8 cellular contexts compared by ENCODE assay signal in the genomic region with DNA sequence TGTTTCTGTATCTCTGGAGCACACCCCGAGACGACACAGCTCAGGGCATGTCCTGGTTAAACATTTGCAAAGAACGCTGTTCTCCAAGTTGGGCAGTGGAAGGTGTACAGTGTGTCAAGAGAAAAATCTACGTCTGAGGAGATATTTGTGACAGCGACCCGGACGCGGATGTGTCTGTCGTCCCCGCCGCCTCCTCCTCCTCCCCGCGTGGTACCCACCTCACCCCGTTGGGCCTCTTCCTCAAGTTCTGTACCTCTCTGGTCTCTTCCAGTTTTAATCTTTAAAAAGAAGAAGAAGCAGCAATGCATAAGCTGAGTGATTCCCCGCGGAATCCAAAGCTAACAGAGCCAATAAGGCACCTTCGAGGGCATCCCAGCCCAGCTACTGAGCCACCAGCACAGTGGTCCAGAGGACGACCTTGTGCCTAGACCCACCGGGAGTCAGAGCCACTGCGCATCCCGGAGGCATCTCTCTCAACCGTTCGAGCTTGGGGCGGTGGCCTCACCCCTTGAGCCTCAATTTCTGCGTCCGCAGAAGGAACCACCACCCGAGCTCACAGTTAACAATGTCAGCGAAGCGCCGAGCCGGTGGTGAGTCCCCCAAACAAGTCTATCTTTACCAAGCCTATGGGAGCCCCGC. TPM values are rescaled to one million over a fixed set of nuclear protein-coding genes. Genes with fewer than 3 reads are reported as not detected.
DNase-seq lines count a peak whose midpoint lies in the region; ATAC-seq and TF ChIP-seq lines count a peak whose summit lies in the region.

No MANE protein-coding gene starts in this region.

- peak; percentile 16 for ATAC-seq in GM21515 (IDR thresholded peaks at IDR 0.05; ENCODE audit: unreplicated experiment)

- peaks cover 10 to 56% (median 24%) of the 10 kb centered on the region in 11 experiments; a peak in 15 of 22 replicates for H4K20me1 ChIP-seq in BLaER1 treated with 17β-estradiol and CSF1 and Interleukin-3, amounts not matched to agents 10 nM and 100 nM

- peak overlapping the region; percentile 75 to 89 (median 86) for H3K9ac ChIP-seq in BLaER1 treated with 17β-estradiol and CSF1 and Interleukin-3, amounts not matched to agents 10 nM and 100 nM

- TF ChIP-seq CTCF in foreskin fibroblast (IDR thresholded peaks at IDR 0.05; ENCODE audit: low read depth, low read length) (no peak), progenitor cell of endocrine pancreas (IDR thresholded peaks at IDR 0.05; ENCODE audit: unreplicated experiment) (no peak)

- H3K4me1 Mint-ChIP-seq in IgD-negative memory B cell (peaks cover 17 to 36% (median 33%) of the 10 kb centered on the region in 3 donors), progenitor cell of endocrine pancreas (ENCODE audit: low read depth) (peaks cover 20% of the 10 kb centered on the region)

- H3K36me3 Mint-ChIP-seq in IgD-negative memory B cell (peaks cover 3% of the 10 kb centered on the region), progenitor cell of endocrine pancreas (ENCODE audit: insufficient read depth) (peaks cover 10% of the 10 kb centered on the region)

- no peaks in the 10 kb centered on the region for H3K9me3 ChIP-seq in BLaER1 treated with 17β-estradiol and CSF1 and Interleukin-3, amounts not matched to agents 10 nM and 100 nM (replicated peaks in 1 of 11)

- H3K27ac Mint-ChIP-seq in IgD-negative memory B cell = peak overlapping the region; percentile 98 to 100 (median 99)
- peak overlapping the region; percentile 95 for H3K27ac Mint-ChIP-seq in progenitor cell of endocrine pancreas

- H3K4me3 Mint-ChIP-seq in IgD-negative memory B cell = peak overlapping the region; percentile 96 to 99 (median 98)
- peak overlapping the region; percentile 98 for H3K4me3 Mint-ChIP-seq in progenitor cell of endocrine pancreas (ENCODE audit: low read depth)

- peak; percentile 49 to 61 for DNase-seq in activated T-cell treated with anti-CD3 and anti-CD28 coated beads, Interleukin-2, amount 50 U/mL, for 48 hours
- peak in 1 of 2 donors; percentile 15 for DNase-seq in foreskin fibroblast
- no peak for DNase-seq in progenitor cell of endocrine pancreas (ENCODE audit: low spot score, unreplicated experiment)
- DNase-seq in NCI-H526 treated with DMSO at 0.1 percent for 48 hours (lab: John Stamatoyannopoulos, UW) = no peak
- no peak for DNase-seq in NCI-H2227 (lab: John Stamatoyannopoulos, UW; ENCODE audit: unreplicated experiment)

- peak overlapping the region; percentile 70 to 97 (median 90) for H3K4me3 ChIP-seq in BLaER1 treated with 17β-estradiol and CSF1 and Interleukin-3, amounts not matched to agents 10 nM and 100 nM
- peak overlapping the region; percentile 76 to 88 for H3K4me3 ChIP-seq in foreskin fibroblast (ENCODE audit: low read depth in 1 of 2, low read length in 2 of 2)

- H3K9me3 Mint-ChIP-seq in IgD-negative memory B cell = no peaks in the 10 kb centered on the region
- H3K9me3 Mint-ChIP-seq in progenitor cell of endocrine pancreas (ENCODE audit: low read depth) = no peaks in the 10 kb centered on the region

- H3K4me1 ChIP-seq in BLaER1 treated with 17β-estradiol and CSF1 and Interleukin-3, amounts not matched to agents 10 nM and 100 nM = peaks cover 36 to 44% (median 39%) of the 10 kb centered on the region in 10 experiments

- peak overlapping the region; percentile 30 to 86 (median 80); a peak in 21 of 22 replicates for H3K27ac ChIP-seq in BLaER1 treated with 17β-estradiol and CSF1 and Interleukin-3, amounts not matched to agents 10 nM and 100 nM

- no peaks in the 10 kb centered on the region for H3K27me3 ChIP-seq in BLaER1 treated with 17β-estradiol and CSF1 and Interleukin-3, amounts not matched to agents 10 nM and 100 nM

- H3K4me2 ChIP-seq in BLaER1 treated with 17β-estradiol and CSF1 and Interleukin-3, amounts not matched to agents 10 nM and 100 nM = peak overlapping the region; percentile 81 to 99 (median 86)

- H3K27me3 Mint-ChIP-seq in IgD-negative memory B cell (no peaks in the 10 kb centered on the region), progenitor cell of endocrine pancreas (no peaks in the 10 kb centered on the region)

- peaks cover 39 to 42% (median 40%) of the 10 kb centered on the region in 11 experiments for H3K36me3 ChIP-seq in BLaER1 treated with 17β-estradiol and CSF1 and Interleukin-3, amounts not matched to agents 10 nM and 100 nM

RNA-seq across cellular contexts. Expression of a gene that starts 0.5 kb away (rescaled TPM):
- 119 TPM for polyA plus RNA-seq in IgD-negative memory B cell
- total RNA-seq in progenitor cell of endocrine pancreas = 30.4 and 30.8 TPM in 2 replicates

RNA-seq across cellular contexts. Expression of a gene that starts 0.7 kb away (rescaled TPM):
- polyA plus RNA-seq in IgD-negative memory B cell = 24.5 TPM
- total RNA-seq in progenitor cell of endocrine pancreas = 41.2 and 41.8 TPM in 2 replicates

RNA-seq across cellular contexts. Expression of a gene that starts 10.7 kb away (rescaled TPM):
- polyA plus RNA-seq in IgD-negative memory B cell = 56.8 TPM
- 33.1 and 39.0 TPM in 2 replicates for total RNA-seq in progenitor cell of endocrine pancreas

RNA-seq across cellular contexts. Expression of a gene that starts 31.6 kb away (rescaled TPM):
- 20.8 TPM for polyA plus RNA-seq in IgD-negative memory B cell
- total RNA-seq in progenitor cell of endocrine pancreas = 14.7 and 19.8 TPM in 2 replicates

Comparison
In these comparisons a context has a peak if more than half of its experiments do, and no peak if none do; other contexts are left out.
1. DNase-seq: peak in activated T-cell treated with anti-CD3 and anti-CD28 coated beads, Interleukin-2, amount 50 U/mL, for 48 hours (2 of 2); none in progenitor cell of endocrine pancreas (single experiment), NCI-H526 treated with DMSO at 0.1 percent for 48 hours (single experiment) and NCI-H2227 (single experiment).